Comparison of ENCODE assay signal across 1 cellular context in genomic region chr17:46977348-46977747, GRCh38.
TF ChIP-seq lines count a peak whose summit lies in the region.

No MANE protein-coding gene starts in this region.

TF ChIP-seq in HEK293, 187 proteins besides CTCF, POLR2A, EP300 and RAD21 (continued from another document and continues in another):
- TF ChIP-seq ZNF2 (tag by site-specific recombination; IDR thresholded peaks at IDR 0.05), result no peak
- no peak for TF ChIP-seq ZNF549 (tag by site-specific recombination; IDR thresholded peaks at IDR 0.05)
- TF ChIP-seq ZNF529 (tag by site-specific recombination; IDR thresholded peaks at IDR 0.05; ENCODE audit: insufficient replicate concordance), result no peak
- TF ChIP-seq ZNF426 (tag by site-specific recombination; IDR thresholded peaks at IDR 0.05), result no peak
- no peak for TF ChIP-seq ZNF664 (tag by site-specific recombination; IDR thresholded peaks at IDR 0.05)
- TF ChIP-seq GLIS2 (tag by site-specific recombination; IDR thresholded peaks at IDR 0.05), result no peak
- no peak for TF ChIP-seq KLF10 (tag by site-specific recombination; IDR thresholded peaks at IDR 0.05)
- TF ChIP-seq ZSCAN5A (tag by site-specific recombination; IDR thresholded peaks at IDR 0.05), result no peak
- TF ChIP-seq ZNF37A (tag by site-specific recombination; IDR thresholded peaks at IDR 0.05), result no peak
- TF ChIP-seq ZNF18 (tag by site-specific recombination; IDR thresholded peaks at IDR 0.05), result no peak
- TF ChIP-seq REPIN1 (tag by site-specific recombination; IDR thresholded peaks at IDR 0.05; ENCODE audit: low read depth), result no peak
- no peak for TF ChIP-seq ZNF114 (tag by site-specific recombination; IDR thresholded peaks at IDR 0.05)
- TF ChIP-seq ZNF660 (tag by site-specific recombination; IDR thresholded peaks at IDR 0.05), result 0 out of 2 replicates have a peak, but pooled peaks have one; percentile 49
- TF ChIP-seq PBX3 (CRISPR knock-in tag; IDR thresholded peaks at IDR 0.05), result no peak
- TF ChIP-seq MEIS1 (CRISPR knock-in tag; IDR thresholded peaks at IDR 0.05; ENCODE audit: borderline replicate concordance), result no peak
- no peak for TF ChIP-seq ZNF561 (tag by site-specific recombination; IDR thresholded peaks at IDR 0.05; ENCODE audit: borderline replicate concordance)
- no peak for TF ChIP-seq ZNF830 (tag by site-specific recombination; IDR thresholded peaks at IDR 0.05; ENCODE audit: low read depth)
- no peak for TF ChIP-seq FEZF1 (tag by site-specific recombination; IDR thresholded peaks at IDR 0.05)
- no peak for TF ChIP-seq AEBP2 (tag by site-specific recombination; IDR thresholded peaks at IDR 0.05; ENCODE audit: borderline replicate concordance)
- TF ChIP-seq KLF16 (tag by site-specific recombination; IDR thresholded peaks at IDR 0.05), result no peak
- no peak for TF ChIP-seq ZNF391 (tag by site-specific recombination; IDR thresholded peaks at IDR 0.05; ENCODE audit: borderline replicate concordance, low read depth)
- no peak for TF ChIP-seq HOXD13 (CRISPR knock-in tag; IDR thresholded peaks at IDR 0.05; ENCODE audit: borderline replicate concordance)
- peak; percentile 11; the same call in 1 of the 2 replicates for TF ChIP-seq REST (tag by site-specific recombination; IDR thresholded peaks at IDR 0.05)
- no peak for TF ChIP-seq PRDM6 (tag by site-specific recombination; IDR thresholded peaks at IDR 0.05)
- TF ChIP-seq ZFP69B (tag by site-specific recombination; IDR thresholded peaks at IDR 0.05), result no peak
- TF ChIP-seq ZNF843 (tag by site-specific recombination; IDR thresholded peaks at IDR 0.05), result no peak
- TF ChIP-seq HOXA7 (CRISPR knock-in tag; IDR thresholded peaks at IDR 0.05; ENCODE audit: borderline replicate concordance), result no peak
- no peak for TF ChIP-seq ZNF645 (tag by site-specific recombination; IDR thresholded peaks at IDR 0.05)
- TF ChIP-seq ZNF324 (tag by site-specific recombination; IDR thresholded peaks at IDR 0.05), result no peak
- TF ChIP-seq IKZF3 (tag by site-specific recombination; IDR thresholded peaks at IDR 0.05), result peak; percentile 46; the same call in 1 of the 2 replicates
- no peak for TF ChIP-seq ZBTB11 (tag by site-specific recombination; conservative IDR thresholded peaks at IDR 0.05; ENCODE audit: low read depth)
- TF ChIP-seq ZNF785 (tag by site-specific recombination; IDR thresholded peaks at IDR 0.05), result no peak
- TF ChIP-seq ZNF544 (tag by site-specific recombination; IDR thresholded peaks at IDR 0.05), result no peak
- no peak for TF ChIP-seq ZNF600 (tag by site-specific recombination; IDR thresholded peaks at IDR 0.05)
- no peak for TF ChIP-seq HOXC10 (CRISPR knock-in tag; IDR thresholded peaks at IDR 0.05)
- TF ChIP-seq ZNF610 (tag by site-specific recombination; IDR thresholded peaks at IDR 0.05; ENCODE audit: borderline replicate concordance), result no peak
- TF ChIP-seq ZNF394 (tag by site-specific recombination; IDR thresholded peaks at IDR 0.05; ENCODE audit: borderline replicate concordance), result peak; percentile 71
- TF ChIP-seq ZNF692 (tag by site-specific recombination; IDR thresholded peaks at IDR 0.05), result no peak
- no peak for TF ChIP-seq ZNF707 (tag by site-specific recombination; IDR thresholded peaks at IDR 0.05)
- TF ChIP-seq ZNF48 (tag by site-specific recombination; IDR thresholded peaks at IDR 0.05), result no peak
- TF ChIP-seq ZNF791 (tag by site-specific recombination; IDR thresholded peaks at IDR 0.05), result no peak
- no peak for TF ChIP-seq ZNF121 (tag by site-specific recombination; IDR thresholded peaks at IDR 0.05)
- no peak for TF ChIP-seq ZNF148 (tag by site-specific recombination; IDR thresholded peaks at IDR 0.05; ENCODE audit: borderline replicate concordance)
- no peak for TF ChIP-seq BCL11A (tag by site-specific recombination; IDR thresholded peaks at IDR 0.05; ENCODE audit: low read depth)
- no peak for TF ChIP-seq ZNF776 (tag by site-specific recombination; IDR thresholded peaks at IDR 0.05; ENCODE audit: borderline replicate concordance)
